In the genomic region with DNA sequence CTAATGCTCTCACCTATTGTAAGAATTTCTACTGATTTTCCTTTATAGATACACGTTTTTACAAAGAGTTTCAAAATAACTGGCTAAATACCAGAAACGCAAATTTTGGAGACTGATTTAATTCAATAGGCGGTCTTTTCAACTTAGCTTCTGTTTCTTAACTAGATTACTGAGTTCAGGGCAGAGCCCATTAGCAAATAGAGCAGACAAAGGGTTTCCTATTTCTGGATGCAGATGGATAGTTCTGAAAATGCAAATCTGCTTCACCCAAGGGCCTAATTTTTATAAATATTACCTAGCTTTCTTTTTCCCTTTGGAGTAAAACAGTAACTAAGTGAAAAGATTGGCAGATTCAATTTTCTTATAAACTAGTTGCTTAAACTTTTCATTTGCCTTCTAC, we compare ENCODE assay signal across 30 cellular contexts.
"Had no signal": no experiment of that assay in that cellular context is flagged by ENCODE, and none has a peak within 500 bp of the region (broad histone marks: within the 10 kb centered on the region; RNA-seq: fewer than 3 reads in every experiment).

No MANE protein-coding gene starts in this region.

- H3K4me3 Mint-ChIP-seq: activated CD4-positive, alpha-beta T cell treated with anti-CD3 and anti-CD28 coated beads, Interleukin-2, amount 10 ng/mL, durations not matched to agents 7 days and 5 days; activated CD8-positive, alpha-beta T cell treated with anti-CD3 and anti-CD28 coated beads for 36 hours; activated naive CD4-positive, alpha-beta T cell treated with anti-CD3 and anti-CD28 coated beads, Interleukin-2, amount 50 U/mL, for 24 hours; activated naive CD8-positive, alpha-beta T cell treated with anti-CD3 and anti-CD28 coated beads for 36 hours; activated naive CD8-positive, alpha-beta T cell treated with anti-CD3 and anti-CD28 coated beads, Interleukin-2, amount 50 U/mL, for 24 hours; activated T-cell treated with anti-CD3 and anti-CD28 coated beads, Interleukin-2, amount 50 U/mL, for 4 hours; activated T-helper 17 cell treated with anti-CD3 and anti-CD28 coated beads, Interleukin-2, amount 50 U/mL, for 72 hours; effector memory CD8-positive, alpha-beta T cell had no signal

- H3K27me3 ChIP-seq: adrenal gland, body of pancreas, esophagus muscularis mucosa, foreskin keratinocyte, gastrocnemius medialis, heart left ventricle had no signal

- H3K9me3 Mint-ChIP-seq: activated T-helper 17 cell treated with anti-CD3 and anti-CD28 coated beads, Interleukin-2, amount 50 U/mL, for 72 hours; effector memory CD8-positive, alpha-beta T cell had no signal

- H3K4me1 Mint-ChIP-seq: activated CD4-positive, alpha-beta T cell treated with anti-CD3 and anti-CD28 coated beads, Interleukin-2, amount 10 ng/mL, durations not matched to agents 7 days and 5 days; activated naive CD4-positive, alpha-beta T cell treated with anti-CD3 and anti-CD28 coated beads, Interleukin-2, amount 50 U/mL, for 24 hours; activated naive CD8-positive, alpha-beta T cell treated with anti-CD3 and anti-CD28 coated beads for 36 hours; activated naive CD8-positive, alpha-beta T cell treated with anti-CD3 and anti-CD28 coated beads, Interleukin-2, amount 50 U/mL, for 24 hours; activated T-helper 17 cell treated with anti-CD3 and anti-CD28 coated beads, Interleukin-2, amount 50 U/mL, for 72 hours had no signal

- H3K27me3 Mint-ChIP-seq: activated CD4-positive, alpha-beta T cell treated with anti-CD3 and anti-CD28 coated beads, Interleukin-2, amount 10 ng/mL, durations not matched to agents 7 days and 5 days; activated CD8-positive, alpha-beta T cell treated with anti-CD3 and anti-CD28 coated beads for 36 hours; activated naive CD4-positive, alpha-beta T cell treated with anti-CD3 and anti-CD28 coated beads, Interleukin-2, amount 50 U/mL, for 24 hours; activated naive CD8-positive, alpha-beta T cell treated with anti-CD3 and anti-CD28 coated beads for 36 hours; activated naive CD8-positive, alpha-beta T cell treated with anti-CD3 and anti-CD28 coated beads, Interleukin-2, amount 50 U/mL, for 24 hours; activated T-helper 17 cell treated with anti-CD3 and anti-CD28 coated beads, Interleukin-2, amount 50 U/mL, for 72 hours; effector memory CD8-positive, alpha-beta T cell had no signal

- H3K27ac ChIP-seq: adrenal gland, body of pancreas, esophagus muscularis mucosa, foreskin keratinocyte, gastrocnemius medialis, heart left ventricle had no signal

- DNase-seq: activated CD4-positive, alpha-beta T cell treated with anti-CD3 and anti-CD28 coated beads for 1 hour; activated CD4-positive, alpha-beta T cell treated with anti-CD3 and anti-CD28 coated beads for 4 hours; activated CD4-positive, alpha-beta T cell treated with anti-CD3 and anti-CD28 coated beads, Interleukin-2, amount 10 ng/mL, durations not matched to agents 7 days and 5 days; activated CD4-positive, alpha-beta T cell treated with anti-CD3 and anti-CD28 coated beads, Interleukin-2, amount 50 U/mL, for 4 hours; activated CD8-positive, alpha-beta memory T cell treated with anti-CD3 and anti-CD28 coated beads for 24 hours; activated CD8-positive, alpha-beta T cell treated with anti-CD3 and anti-CD28 coated beads for 36 hours; activated effector memory CD4-positive, alpha-beta T cell treated with Interleukin-2 at 50 U/mL for 16 hours; activated gamma-delta T cell treated with Interleukin-2 at 50 U/mL for 16 hours; activated naive CD4-positive, alpha-beta T cell treated with Interleukin-2 at 50 U/mL for 16 hours; activated naive CD8-positive, alpha-beta T cell treated with anti-CD3 and anti-CD28 coated beads for 36 hours; activated naive CD8-positive, alpha-beta T cell treated with anti-CD3 and anti-CD28 coated beads, Interleukin-2, amount 50 U/mL, for 24 hours; activated T-cell treated with anti-CD3 and anti-CD28 coated beads, Interleukin-2, amount 50 U/mL, for 4 hours; adrenal gland; amygdala; aorta; body of pancreas; caudate nucleus; cortex of kidney; dermis blood vessel endothelial cell; effector CD4-positive, alpha-beta T cell; effector memory CD8-positive, alpha-beta T cell; erythroblast; foreskin keratinocyte; gastrocnemius medialis; glutamatergic neuron; heart left ventricle; T-helper 2 cell had no signal

- ATAC-seq: activated CD8-positive, alpha-beta T cell treated with anti-CD3 and anti-CD28 coated beads for 36 hours; activated naive CD8-positive, alpha-beta T cell treated with anti-CD3 and anti-CD28 coated beads, Interleukin-2, amount 50 U/mL, for 24 hours; activated T-cell treated with anti-CD3 and anti-CD28 coated beads, Interleukin-2, amount 50 U/mL, for 4 hours; activated T-helper 17 cell treated with anti-CD3 and anti-CD28 coated beads, Interleukin-2, amount 50 U/mL, for 72 hours; body of pancreas; effector memory CD8-positive, alpha-beta T cell; foreskin keratinocyte; gastrocnemius medialis; heart left ventricle had no signal

- H3K27ac Mint-ChIP-seq: activated CD4-positive, alpha-beta T cell treated with anti-CD3 and anti-CD28 coated beads, Interleukin-2, amount 10 ng/mL, durations not matched to agents 7 days and 5 days; activated CD8-positive, alpha-beta T cell treated with anti-CD3 and anti-CD28 coated beads for 36 hours; activated naive CD4-positive, alpha-beta T cell treated with anti-CD3 and anti-CD28 coated beads, Interleukin-2, amount 50 U/mL, for 24 hours; activated naive CD8-positive, alpha-beta T cell treated with anti-CD3 and anti-CD28 coated beads for 36 hours; activated naive CD8-positive, alpha-beta T cell treated with anti-CD3 and anti-CD28 coated beads, Interleukin-2, amount 50 U/mL, for 24 hours; activated T-helper 17 cell treated with anti-CD3 and anti-CD28 coated beads, Interleukin-2, amount 50 U/mL, for 72 hours; effector memory CD8-positive, alpha-beta T cell had no signal

- H3K4me1 ChIP-seq: adrenal gland, body of pancreas, esophagus muscularis mucosa, foreskin keratinocyte, gastrocnemius medialis, heart left ventricle had no signal

- H3K9me3 ChIP-seq: body of pancreas, gastrocnemius medialis had no signal

- H3K4me3 ChIP-seq: adrenal gland, body of pancreas, esophagus muscularis mucosa, gastrocnemius medialis, heart left ventricle had no signal
